ENCODE assay signal across 21 cellular contexts in genomic region chr1:229111703-229112319, GRCh38.
DNase-seq lines count a peak whose midpoint lies in the region; ATAC-seq, FAIRE-seq and TF ChIP-seq lines count a peak whose summit lies in the region.
"Had no signal": no experiment of that assay in that cellular context is flagged by ENCODE, and none has a peak within 500 bp of the region (broad histone marks: within the 10 kb centered on the region; RNA-seq: fewer than 3 reads in every experiment).

No MANE protein-coding gene starts in this region.

- H3K9me3 ChIP-seq in IMR-90 (ENCODE audit: control insufficient read depth, insufficient read depth, low read length) (no peaks in the 10 kb centered on the region), body of pancreas (no peaks in the 10 kb centered on the region), HepG2 (ENCODE audit: low read length) (no peaks in the 10 kb centered on the region), stomach (no peaks in the 10 kb centered on the region)

- no peak overlapping the region for H3K56ac ChIP-seq in IMR-90 (ENCODE audit: extremely low read depth, insufficient read depth, low read length)

- no peak for TF ChIP-seq EP300 in HepG2 (IDR thresholded peaks at IDR 0.05; ENCODE audit: low read depth in 2 of 2, low read length in 2 of 2)
- no peak for TF ChIP-seq EP300 in HepG2 (CRISPR knock-in tag; IDR thresholded peaks at IDR 0.05; ENCODE audit: borderline replicate concordance)
- TF ChIP-seq EP300 in stomach (IDR thresholded peaks at IDR 0.05) = no peak

- H4K91ac ChIP-seq in IMR-90 (ENCODE audit: insufficient read depth, low read depth, low read length) = no peak overlapping the region; the same call in 1 of the 2 replicates

- TF ChIP-seq POLR2A in IMR-90 (IDR thresholded peaks at IDR 0.05; ENCODE audit: low read depth, low read length) (no peak), body of pancreas (IDR thresholded peaks at IDR 0.05) (no peak), HepG2 (IDR thresholded peaks at IDR 0.05; ENCODE audit: insufficient read depth in 1 of 2, low read depth in 2 of 2, low read length in 2 of 2) (no peak), stomach (IDR thresholded peaks at IDR 0.05) (no peak)

- no peak for TF ChIP-seq RAD21 in IMR-90 (IDR thresholded peaks at IDR 0.05; ENCODE audit: low read length)
- TF ChIP-seq RAD21 in HepG2 (CRISPR knock-in tag; IDR thresholded peaks at IDR 0.05) = no peak

- H4K8ac ChIP-seq in IMR-90 (ENCODE audit: low read depth in 2 of 2, low read length in 2 of 2) = no peak overlapping the region

- H3K4me3 ChIP-seq in IMR-90 (ENCODE audit: insufficient read depth, low read depth, low read length) = no peak overlapping the region
- no peak overlapping the region for H3K4me3 ChIP-seq in body of pancreas
- no peak overlapping the region for H3K4me3 ChIP-seq in HepG2 (replicated peaks in 1 of 3; ENCODE audit: insufficient read depth in 1 of 3, low read depth in 2 of 3, low read length in 3 of 3)
- H3K4me3 ChIP-seq in stomach = no peak overlapping the region
- H3K4me3 ChIP-seq: SK-N-MC had no signal

- peaks cover 10% of the 10 kb centered on the region for H3K4me1 Mint-ChIP-seq in activated CD4-positive, alpha-beta T cell treated with anti-CD3 and anti-CD28 coated beads, Interleukin-2, amount 10 ng/mL, durations not matched to agents 7 days and 5 days

- H2BK15ac ChIP-seq in IMR-90 (ENCODE audit: low read depth, low read length) = no peak overlapping the region

- H3K9me1 ChIP-seq in IMR-90 (ENCODE audit: insufficient read depth, low read length) = no peaks in the 10 kb centered on the region

- H3K4me2 ChIP-seq in IMR-90 (ENCODE audit: low read depth, low read length) (no peak overlapping the region), HepG2 (ENCODE audit: low read depth, low read length) (no peak overlapping the region)

- no peak overlapping the region for H3K9ac ChIP-seq in IMR-90 (ENCODE audit: low read depth, low read length)
- H3K9ac ChIP-seq in HepG2 (ENCODE audit: insufficient read depth, low read depth, low read length) = no peak overlapping the region

- no peak overlapping the region for H2AK9ac ChIP-seq in IMR-90 (replicated peaks; ENCODE audit: low read depth, low read length, poor library complexity)

- H3K14ac ChIP-seq in IMR-90 (replicated peaks; ENCODE audit: low read depth, low read length) = no peak overlapping the region

- H2AFZ ChIP-seq in IMR-90 (replicated peaks; ENCODE audit: low read length, poor library complexity) (no peak overlapping the region), HepG2 (ENCODE audit: low read length) (no peak overlapping the region)

- no peaks in the 10 kb centered on the region for H3K9me3 Mint-ChIP-seq in activated CD4-positive, alpha-beta T cell treated with anti-CD3 and anti-CD28 coated beads, Interleukin-2, amount 10 ng/mL, durations not matched to agents 7 days and 5 days

- no peak overlapping the region for H4K5ac ChIP-seq in IMR-90 (ENCODE audit: low read depth, low read length)

- no TSS peak for BruUV-seq in IMR-90 (replicated peaks; lab: Mats Ljungman, UMichigan)
- BruUV-seq in HepG2 (replicated peaks; lab: Mats Ljungman, UMichigan) = no TSS peak

- H3K27ac ChIP-seq in IMR-90 (ENCODE audit: insufficient read depth, low read length) (no peak overlapping the region), body of pancreas (peak overlapping the region in 3 of 4 donors; percentile 50 to 68 (median 57)), HepG2 (ENCODE audit: extremely low read length, insufficient read depth, low read length) (no peak overlapping the region), stomach (peak overlapping the region in 4 of 5 donors; percentile 10 to 85 (median 62))
- H3K27ac ChIP-seq: SK-N-MC had no signal

- H3K4me1 ChIP-seq in IMR-90 (ENCODE audit: control insufficient read depth, insufficient read depth, low read length) (peaks cover 14% of the 10 kb centered on the region; the same call in 1 of the 2 replicates), body of pancreas (peaks cover 71% of the 10 kb centered on the region), HepG2 (ENCODE audit: insufficient read depth, low read length) (peaks cover 94% of the 10 kb centered on the region), stomach (peaks cover 35 to 92% (median 63%) of the 10 kb centered on the region in 4 donors)

- dilution Hi-C loops in IMR-90 (cut with HindIII; ENCODE audit: low sequenced_read_pairs, unreplicated experiment) = no loop called here

- no peak overlapping the region for H2BK20ac ChIP-seq in IMR-90 (ENCODE audit: low read depth, low read length)

- 75% methylated on average over 2 of the region's 6 CpGs; no CpG with 5 or more reads in 1 of the 2 experiments for WGBS in IMR-90 (ENCODE audit: extremely low coverage in 2 of 2, insufficient read length in 1 of 2), 2 experiments
- 38 to 40% methylated on average over 6 of the region's 6 CpGs for WGBS in body of pancreas, 2 donors
- 90% methylated on average over 5 of the region's 6 CpGs for WGBS in HepG2 (ENCODE audit: low lambda C conversion rate)
- 40 to 59% (median 45%) methylated on average over 6 of the region's 6 CpGs for WGBS in stomach, 5 donors

- peak; percentile 64 for FAIRE-seq in HepG2 (lab: Jason Lieb, UNC)
- FAIRE-seq in D721Med (lab: Jason Lieb, UNC) = no peak

- H3K36me3 ChIP-seq in IMR-90 (ENCODE audit: control insufficient read depth, insufficient read depth, low read length) = no peaks in the 10 kb centered on the region
- no peaks in the 10 kb centered on the region for H3K36me3 ChIP-seq in body of pancreas (replicated peaks in 1 of 2; ENCODE audit: insufficient read depth in 1 of 2, low read depth in 2 of 2)
- H3K36me3 ChIP-seq in HepG2 (replicated peaks in 1 of 2; ENCODE audit: control insufficient read depth in 1 of 2, insufficient read depth in 2 of 2, low read length in 2 of 2) = no peaks in the 10 kb centered on the region
- no peaks in the 10 kb centered on the region for H3K36me3 ChIP-seq in stomach

- H4K20me1 ChIP-seq in IMR-90 (ENCODE audit: insufficient read depth, low read length) (no peaks in the 10 kb centered on the region), HepG2 (ENCODE audit: insufficient read depth, low read length) (no peaks in the 10 kb centered on the region)

- H3K27me3 Mint-ChIP-seq in activated CD4-positive, alpha-beta T cell treated with anti-CD3 and anti-CD28 coated beads, Interleukin-2, amount 10 ng/mL, durations not matched to agents 7 days and 5 days = peaks cover 2% of the 10 kb centered on the region

- H2BK120ac ChIP-seq in IMR-90 (ENCODE audit: low read depth, low read length) = no peak overlapping the region

- H3K4me3 Mint-ChIP-seq in activated CD4-positive, alpha-beta T cell treated with anti-CD3 and anti-CD28 coated beads, Interleukin-2, amount 10 ng/mL, durations not matched to agents 7 days and 5 days = no peak overlapping the region

- CTCF ChIA-PET in IMR-90 (lab: Yijun Ruan, JAX) = interaction anchor here (0.6 kb wide), 1 partner anchor 24 kb away, joined by 4 read pairs; no protein-coding TSS in a partner anchor
- CTCF ChIA-PET in HepG2 (lab: Yijun Ruan, JAX; ENCODE audit: low intra/inter-chr PET ratio, low total read pairs) = no interaction called here
- CTCF ChIA-PET in activated CD4-positive, alpha-beta T cell treated with anti-CD3 and anti-CD28 coated beads, Interleukin-2, amount 10 ng/mL, durations not matched to agents 7 days and 5 days (lab: Charles Lee) = no interaction called here

- H3K18ac ChIP-seq in IMR-90 (ENCODE audit: low read depth, low read length) = no peak overlapping the region

- H3K27me3 ChIP-seq in IMR-90 (ENCODE audit: control insufficient read depth, insufficient read depth, low read length) (peaks cover 41% of the 10 kb centered on the region; the same call in 1 of the 2 replicates), body of pancreas (no peaks in the 10 kb centered on the region), HepG2 (ENCODE audit: control insufficient read depth in 1 of 2, insufficient read depth in 2 of 2, low read length in 2 of 2) (no peaks in the 10 kb centered on the region), stomach (no peaks in the 10 kb centered on the region)

- H3K27ac Mint-ChIP-seq in activated CD4-positive, alpha-beta T cell treated with anti-CD3 and anti-CD28 coated beads, Interleukin-2, amount 10 ng/mL, durations not matched to agents 7 days and 5 days = no peak overlapping the region

- ATAC-seq in IMR-90 (ENCODE audit: low read depth) (peak; percentile 48), body of pancreas (peak; percentile 66), HepG2 (no peak)
- ATAC-seq: Panc1, Right ventricle myocardium inferior had no signal

- TF ChIP-seq CTCF in IMR-90 (conservative IDR thresholded peaks at IDR 0.05; ENCODE audit: low read depth, low read length) (no peak), body of pancreas (IDR thresholded peaks at IDR 0.05) (no peak), HepG2 (CRISPR knock-in tag; IDR thresholded peaks at IDR 0.05) (no peak), stomach (IDR thresholded peaks at IDR 0.05) (no peak), D721Med (IDR thresholded peaks at IDR 0.05; ENCODE audit: insufficient read depth, missing control alignments) (no peak)

- H3K23ac ChIP-seq in IMR-90 (ENCODE audit: low read depth, low read length) = no peak overlapping the region

- in situ Hi-C loops in IMR-90 (cut with MboI; ENCODE audit: low sequenced_read_pairs) = no loop called here
- in situ Hi-C loops in HepG2 (cut with HindIII; ENCODE audit: extremely low pct_ligation_motif_present, low pct_unique_long_range_greater_than_20kb) = no loop called here

- H3K79me1 ChIP-seq in IMR-90 (ENCODE audit: low read depth in 1 of 2, low read length in 2 of 2) = no peaks in the 10 kb centered on the region

- DNase-seq in IMR-90 (peak; percentile 2), body of pancreas (peak in 2 of 4 donors; percentile 40 to 51), HepG2 (ENCODE audit: low spot score) (peak; percentile 41), stomach (no peak), D721Med (ENCODE audit: insufficient read length, low spot score) (no peak), head of caudate nucleus (no peak), hypothalamus (lab: John Stamatoyannopoulos, UW) (no peak)
- DNase-seq in activated CD4-positive, alpha-beta T cell treated with anti-CD3 and anti-CD28 coated beads, Interleukin-2, amount 10 ng/mL, durations not matched to agents 7 days and 5 days = no peak
- DNase-seq: ACHN, AML-193, EL, H7, KG1, NCI-H1048, NCI-H146, NCI-H2107, NCI-H2227 treated with DMSO at 0.1 percent for 48 hours, NCI-H524 had no signal

- intact Hi-C loops in IMR-90 (cut with micrococcal nuclease) = loop anchor here (10.0 kb wide), 1 partner anchor 333 kb away; no protein-coding TSS in a partner anchor
- intact Hi-C loops in body of pancreas (cut with DNase I) = no loop called here
- intact Hi-C loops in HepG2 (cut with micrococcal nuclease; ENCODE audit: unreplicated experiment) = loop anchor here (2.0 kb wide), 1 partner anchor 13 kb away; no protein-coding TSS in a partner anchor
- intact Hi-C loops in stomach (cut with DNase I; ENCODE audit: low total_unique reads) = no loop called here
- intact Hi-C loops in head of caudate nucleus (cut with DNase I) = no loop called here

- H3K4ac ChIP-seq in IMR-90 (ENCODE audit: low read depth, low read length) = no peak overlapping the region

- H2AK5ac ChIP-seq in IMR-90 (ENCODE audit: low read depth, low read length) = no peak overlapping the region

- POLR2A ChIA-PET in IMR-90 (lab: Charles Lee; ENCODE audit: unreplicated experiment) = no interaction called here
- POLR2A ChIA-PET in HepG2 (lab: Yijun Ruan, JAX) = no interaction called here
- POLR2A ChIA-PET in activated CD4-positive, alpha-beta T cell treated with anti-CD3 and anti-CD28 coated beads, Interleukin-2, amount 10 ng/mL, durations not matched to agents 7 days and 5 days (lab: Charles Lee) = no interaction called here

- H2BK5ac ChIP-seq in IMR-90 (ENCODE audit: low read depth, low read length, poor library complexity, severe bottlenecking) = no peak overlapping the region

- no peaks in the 10 kb centered on the region for H3K36me3 Mint-ChIP-seq in activated CD4-positive, alpha-beta T cell treated with anti-CD3 and anti-CD28 coated beads, Interleukin-2, amount 10 ng/mL, durations not matched to agents 7 days and 5 days (ENCODE audit: low read depth)

- no peaks in the 10 kb centered on the region for H3K79me2 ChIP-seq in HepG2 (ENCODE audit: insufficient read depth, low read length)

Comparison
In these comparisons a context has a peak if more than half of its experiments do, and no peak if none do; other contexts are left out.
1. DNase-seq: peak in IMR-90 (single experiment) and HepG2 (single experiment); none in stomach (single experiment), D721Med (single experiment), activated CD4-positive, alpha-beta T cell treated with anti-CD3 and anti-CD28 coated beads, Interleukin-2, amount 10 ng/mL, durations not matched to agents 7 days and 5 days (single experiment), head of caudate nucleus (0 of 42) and hypothalamus (0 of 51).
2. H3K27ac ChIP-seq: peak in body of pancreas (3 of 4) and stomach (4 of 5); none in IMR-90 (single experiment) and HepG2 (single experiment).
3. intact Hi-C loops: an anchor here in IMR-90 (10.0 kb wide) and HepG2 (2.0 kb wide); none called in body of pancreas, stomach and head of caudate nucleus.